In genomic region chr5:77224672-77225355, GRCh38 we compare ENCODE assay signal across 18 cellular contexts. TPM values are rescaled to one million over a fixed set of nuclear protein-coding genes. Genes with fewer than 3 reads are reported as not detected.
DNase-seq lines count a peak whose midpoint lies in the region; ATAC-seq and TF ChIP-seq lines count a peak whose summit lies in the region.
"Had no signal": no experiment of that assay in that cellular context is flagged by ENCODE, and none has a peak within 500 bp of the region (broad histone marks: within the 10 kb centered on the region; RNA-seq: fewer than 3 reads in every experiment).

No MANE protein-coding gene starts in this region.

- no peaks in the 10 kb centered on the region for H3F3A ChIP-seq in SK-N-SH (replicated peaks; ENCODE audit: insufficient read depth)

- H3K4me1 Mint-ChIP-seq in activated CD8-positive, alpha-beta T cell treated with anti-CD3 and anti-CD28 coated beads, Interleukin-2, amount 10 ng/mL, durations not matched to agents 7 days and 5 days (ENCODE audit: low read depth), result no peaks in the 10 kb centered on the region
- no peaks in the 10 kb centered on the region for H3K4me1 Mint-ChIP-seq in stimulated activated effector memory CD8-positive, alpha-beta T cell treated with anti-CD3 and anti-CD28 coated beads, Interleukin-12 subunit alpha, Interleukin-12 subunit beta, amount 100 ng/mL, for 72 hours
- H3K4me1 Mint-ChIP-seq: naive B cell, T-cell had no signal

- H3K36me3 ChIP-seq in SK-N-SH (replicated peaks in 1 of 2; ENCODE audit: control insufficient read depth in 1 of 2, insufficient read depth in 2 of 2, low read length in 1 of 2) (no peaks in the 10 kb centered on the region), RWPE2 (ENCODE audit: low read depth) (no peaks in the 10 kb centered on the region), thyroid gland (no peaks in the 10 kb centered on the region)
- H3K36me3 ChIP-seq: upper lobe of left lung had no signal

- no peak for TF ChIP-seq POLR2A in thyroid gland (IDR thresholded peaks at IDR 0.05)

- H3K79me2 ChIP-seq in SK-N-SH (ENCODE audit: insufficient read depth), result no peaks in the 10 kb centered on the region

- ATAC-seq in SK-N-SH treated with all-trans-retinoic acid at 6 μM for 48 hours, result no peak
- ATAC-seq in RWPE2 (ENCODE audit: low read depth), result peak; percentile 38; the same call in 1 of the 3 replicates
- ATAC-seq in activated CD8-positive, alpha-beta T cell treated with anti-CD3 and anti-CD28 coated beads, Interleukin-2, amount 10 ng/mL, durations not matched to agents 7 days and 5 days, result no peak
- ATAC-seq in stimulated activated effector memory CD8-positive, alpha-beta T cell treated with anti-CD3 and anti-CD28 coated beads, Interleukin-12 subunit alpha, Interleukin-12 subunit beta, amount 100 ng/mL, for 72 hours, result no peak
- ATAC-seq: T-cell had no signal

- H3K9me3 Mint-ChIP-seq in activated CD8-positive, alpha-beta T cell treated with anti-CD3 and anti-CD28 coated beads, Interleukin-2, amount 10 ng/mL, durations not matched to agents 7 days and 5 days (ENCODE audit: insufficient read depth), result peaks cover 3% of the 10 kb centered on the region
- peaks cover 2% of the 10 kb centered on the region for H3K9me3 Mint-ChIP-seq in stimulated activated effector memory CD8-positive, alpha-beta T cell treated with anti-CD3 and anti-CD28 coated beads, Interleukin-12 subunit alpha, Interleukin-12 subunit beta, amount 100 ng/mL, for 72 hours

- POLR2A ChIA-PET in SK-N-SH (lab: Yijun Ruan, JAX), result no interaction called here
- POLR2A ChIA-PET in activated CD8-positive, alpha-beta T cell treated with anti-CD3 and anti-CD28 coated beads, Interleukin-2, amount 10 ng/mL, durations not matched to agents 7 days and 5 days (lab: Charles Lee), result no interaction called here

- H3K27me3 Mint-ChIP-seq in activated CD8-positive, alpha-beta T cell treated with anti-CD3 and anti-CD28 coated beads, Interleukin-2, amount 10 ng/mL, durations not matched to agents 7 days and 5 days (ENCODE audit: low read depth), result peaks cover 28% of the 10 kb centered on the region

- H3K36me3 Mint-ChIP-seq in activated CD8-positive, alpha-beta T cell treated with anti-CD3 and anti-CD28 coated beads, Interleukin-2, amount 10 ng/mL, durations not matched to agents 7 days and 5 days (ENCODE audit: low read depth), result no peaks in the 10 kb centered on the region
- H3K36me3 Mint-ChIP-seq in stimulated activated effector memory CD8-positive, alpha-beta T cell treated with anti-CD3 and anti-CD28 coated beads, Interleukin-12 subunit alpha, Interleukin-12 subunit beta, amount 100 ng/mL, for 72 hours, result no peaks in the 10 kb centered on the region
- H3K36me3 Mint-ChIP-seq: naive B cell, T-cell had no signal

- no peak overlapping the region for H3K9ac ChIP-seq in SK-N-SH

- no peak overlapping the region for H3K4me3 ChIP-seq in SK-N-SH (ENCODE audit: low read depth in 2 of 2, low read length in 1 of 2)
- H3K4me3 ChIP-seq in RWPE2 (ENCODE audit: severe bottlenecking), result no peak overlapping the region
- H3K4me3 ChIP-seq in foreskin fibroblast (ENCODE audit: low read depth in 1 of 2, low read length in 2 of 2), result no peak overlapping the region
- no peak overlapping the region for H3K4me3 ChIP-seq in thyroid gland (replicated peaks in 1 of 3)
- H3K4me3 ChIP-seq: upper lobe of left lung had no signal

- H3K9me2 ChIP-seq in SK-N-SH, result no peaks in the 10 kb centered on the region

- H3K4me1 ChIP-seq in SK-N-SH (ENCODE audit: control insufficient read depth in 1 of 2, insufficient read depth in 2 of 2, low read depth in 1 of 2, low read length in 1 of 2) (no peaks in the 10 kb centered on the region), RWPE2 (ENCODE audit: insufficient read depth, poor library complexity, severe bottlenecking) (no peaks in the 10 kb centered on the region), thyroid gland (peaks cover 16 to 36% of the 10 kb centered on the region in 2 donors)
- H3K4me1 ChIP-seq: upper lobe of left lung had no signal

- no peak for TF ChIP-seq RAD21 in SK-N-SH (IDR thresholded peaks at IDR 0.05; ENCODE audit: low read length)

- no peaks in the 10 kb centered on the region for H4K20me1 ChIP-seq in SK-N-SH (ENCODE audit: insufficient read depth)

- no peak overlapping the region for H3K4me2 ChIP-seq in SK-N-SH

- CTCF ChIA-PET in SK-N-SH (lab: Yijun Ruan, JAX), result no interaction called here
- CTCF ChIA-PET in activated CD8-positive, alpha-beta T cell treated with anti-CD3 and anti-CD28 coated beads, Interleukin-2, amount 10 ng/mL, durations not matched to agents 7 days and 5 days (lab: Charles Lee), result interaction anchor here (1.0 kb wide), 1 partner anchor 18 kb away, joined by 3 read pairs; no protein-coding TSS in a partner anchor

- no peak for DNase-seq in SK-N-SH
- no peak for DNase-seq in RWPE2 (ENCODE audit: low spot score)
- peak; percentile 10 to 12 for DNase-seq in foreskin fibroblast
- no peak for DNase-seq in thyroid gland
- no peak for DNase-seq in activated CD8-positive, alpha-beta T cell treated with anti-CD3 and anti-CD28 coated beads, Interleukin-2, amount 10 ng/mL, durations not matched to agents 7 days and 5 days
- DNase-seq in superior temporal gyrus (ENCODE audit: extremely low spot score), result no peak
- no peak for DNase-seq in stimulated activated effector memory CD8-positive, alpha-beta T cell treated with anti-CD3 and anti-CD28 coated beads, Interleukin-12 subunit alpha, Interleukin-12 subunit beta, amount 100 ng/mL, for 72 hours (ENCODE audit: low spot score in 2 of 2)
- DNase-seq: 8988T; activated naive CD4-positive, alpha-beta T cell treated with anti-CD3 and anti-CD28 coated beads, Interleukin-2, amount 50 U/mL, for 16 hours; central memory CD4-positive, alpha-beta T cell; COR-L47; naive B cell; NCI-H1417 treated with DMSO at 0.1 percent for 48 hours; NCI-H446; stimulated activated CD4-positive, alpha-beta T cell treated with anti-CD3 and anti-CD28 coated beads, Interleukin-4, amount 100 ng/mL, for 1 hour; T-cell; upper lobe of left lung had no signal

- no peaks in the 10 kb centered on the region for H3K9me3 ChIP-seq in SK-N-SH
- no peaks in the 10 kb centered on the region for H3K9me3 ChIP-seq in RWPE2 (ENCODE audit: severe bottlenecking)
- H3K9me3 ChIP-seq in thyroid gland, result no peaks in the 10 kb centered on the region
- H3K9me3 ChIP-seq: upper lobe of left lung had no signal

- H2AFZ ChIP-seq in SK-N-SH (ENCODE audit: low read depth), result no peak overlapping the region

- intact Hi-C loops in thyroid gland (cut with DNase I), result no loop called here

- no peak for TF ChIP-seq EP300 in SK-N-SH (IDR thresholded peaks at IDR 0.05; ENCODE audit: borderline replicate concordance in 1 of 2, low read depth in 1 of 2, low read length in 1 of 2)

- H3K27ac Mint-ChIP-seq in activated CD8-positive, alpha-beta T cell treated with anti-CD3 and anti-CD28 coated beads, Interleukin-2, amount 10 ng/mL, durations not matched to agents 7 days and 5 days, result no peak overlapping the region
- H3K27ac Mint-ChIP-seq in stimulated activated effector memory CD8-positive, alpha-beta T cell treated with anti-CD3 and anti-CD28 coated beads, Interleukin-12 subunit alpha, Interleukin-12 subunit beta, amount 100 ng/mL, for 72 hours, result no peak overlapping the region
- H3K27ac Mint-ChIP-seq: T-cell had no signal

- no peak overlapping the region for H3K4me3 Mint-ChIP-seq in activated CD8-positive, alpha-beta T cell treated with anti-CD3 and anti-CD28 coated beads, Interleukin-2, amount 10 ng/mL, durations not matched to agents 7 days and 5 days
- H3K4me3 Mint-ChIP-seq in stimulated activated effector memory CD8-positive, alpha-beta T cell treated with anti-CD3 and anti-CD28 coated beads, Interleukin-12 subunit alpha, Interleukin-12 subunit beta, amount 100 ng/mL, for 72 hours, result no peak overlapping the region
- H3K4me3 Mint-ChIP-seq: naive B cell, T-cell had no signal

- TF ChIP-seq CTCF in SK-N-SH (IDR thresholded peaks at IDR 0.05) (no peak), RWPE2 (IDR thresholded peaks at IDR 0.05; ENCODE audit: poor library complexity, severe bottlenecking) (no peak), foreskin fibroblast (IDR thresholded peaks at IDR 0.05; ENCODE audit: low read depth, low read length) (no peak), thyroid gland (IDR thresholded peaks at IDR 0.05) (no peak)

- H3K27ac ChIP-seq in SK-N-SH (ENCODE audit: low read depth in 2 of 2, low read length in 1 of 2) (no peak overlapping the region), RWPE2 (ENCODE audit: poor library complexity, severe bottlenecking) (no peak overlapping the region), thyroid gland (peak overlapping the region in 2 of 3 donors; percentile 0 to 1)
- H3K27ac ChIP-seq: upper lobe of left lung had no signal

- WGBS in SK-N-SH (ENCODE audit: low lambda C conversion rate), result 28% methylated on average over 1 of the region's 1 CpG
- 66 to 71% methylated on average over 1 of the region's 1 CpG for WGBS in thyroid gland, 2 donors

- H3K27me3 ChIP-seq in SK-N-SH (ENCODE audit: insufficient read depth), result peaks cover 8% of the 10 kb centered on the region; the same call in 1 of the 2 replicates
- H3K27me3 ChIP-seq in RWPE2 (ENCODE audit: insufficient read depth, poor library complexity, severe bottlenecking), result peaks cover 42% of the 10 kb centered on the region
- no peaks in the 10 kb centered on the region for H3K27me3 ChIP-seq in thyroid gland
- H3K27me3 ChIP-seq: upper lobe of left lung had no signal

TF ChIP-seq in SK-N-SH treated with all-trans-retinoic acid at 6 μM for 48 hours, 23 proteins besides CTCF, POLR2A, EP300 and RAD21:
- TF ChIP-seq ISL1 (CRISPR knock-in tag; IDR thresholded peaks at IDR 0.05) (peak; percentile 61), CSDC2 (CRISPR knock-in tag; IDR thresholded peaks at IDR 0.05) (no peak), TCF4 (CRISPR knock-in tag; IDR thresholded peaks at IDR 0.05; ENCODE audit: borderline replicate concordance) (no peak)

TF ChIP-seq in SK-N-SH, 30 proteins besides CTCF, POLR2A, EP300 and RAD21 (continues in another document):
- TF ChIP-seq YY1 (IDR thresholded peaks at IDR 0.05; ENCODE audit: low read depth), result no peak
- TF ChIP-seq MXI1 (IDR thresholded peaks at IDR 0.05; ENCODE audit: low read depth, low read length), result no peak
- TF ChIP-seq RXRA (IDR thresholded peaks at IDR 0.05; ENCODE audit: borderline replicate concordance, low read depth), result no peak
- TF ChIP-seq POLR2AphosphoS5 (IDR thresholded peaks at IDR 0.05; ENCODE audit: low read depth, low read length), result no peak

RNA-seq across cellular contexts. Expression of gene PDE8B, which starts 14.3 kb away (rescaled TPM):
- not detected in 2 replicates for polyA plus RNA-seq in SK-N-SH (2012; rRNA removed)
- polyA plus RNA-seq in SK-N-SH (2012; cell fraction: cytosol; rRNA removed), result 0.03 TPM in 2 replicates
- 0.08 TPM in 1 of 2 replicates, not detected in the other for polyA plus RNA-seq in SK-N-SH (2012; cell fraction: nucleus; rRNA removed)
- total RNA-seq in thyroid gland, result 100 to 1,000 TPM; 113 to 279 (median 218) TPM
- total RNA-seq in activated CD8-positive, alpha-beta T cell treated with anti-CD3 and anti-CD28 coated beads, Interleukin-2, amount 10 ng/mL, durations not matched to agents 7 days and 5 days, result not detected

Comparison
In these comparisons a context has a peak if more than half of its experiments do, and no peak if none do; other contexts are left out.
1. DNase-seq: peak in foreskin fibroblast (2 of 2); none in SK-N-SH (single experiment), RWPE2 (single experiment), thyroid gland (0 of 2), activated CD8-positive, alpha-beta T cell treated with anti-CD3 and anti-CD28 coated beads, Interleukin-2, amount 10 ng/mL, durations not matched to agents 7 days and 5 days (single experiment), superior temporal gyrus (single experiment) and stimulated activated effector memory CD8-positive, alpha-beta T cell treated with anti-CD3 and anti-CD28 coated beads, Interleukin-12 subunit alpha, Interleukin-12 subunit beta, amount 100 ng/mL, for 72 hours (0 of 2).
2. H3K27ac ChIP-seq: peak in thyroid gland (2 of 3); none in SK-N-SH (0 of 2) and RWPE2 (single experiment).
3. RNA of gene PDE8B, which starts 14.3 kb away (total RNA-seq): 113 to 279 TPM in thyroid gland; not detected in activated CD8-positive, alpha-beta T cell treated with anti-CD3 and anti-CD28 coated beads, Interleukin-2, amount 10 ng/mL, durations not matched to agents 7 days and 5 days; every median in the first group is over 100 times any median in the second.